ENCODE assay signal across 14 cellular contexts in genomic region chr1:86778510-86779218, GRCh38.
A peak's percentile ranks its signal among the peaks of the same experiment; 100 is the strongest.
DNase-seq lines count a peak whose midpoint lies in the region; ATAC-seq, FAIRE-seq and TF ChIP-seq lines count a peak whose summit lies in the region.
"Had no signal": no experiment of that assay in that cellular context is flagged by ENCODE, and none has a peak within 500 bp of the region (broad histone marks: within the 10 kb centered on the region; RNA-seq: fewer than 3 reads in every experiment).

No MANE protein-coding gene starts in this region.

- H3K4me1 Mint-ChIP-seq in T-helper 17 cell: peaks cover 4% of the 10 kb centered on the region

- no peaks in the 10 kb centered on the region for H3K36me3 Mint-ChIP-seq in T-helper 17 cell (ENCODE audit: low read depth)

- 31% methylated on average over 1 of the region's 2 CpGs for WGBS in A549 (ENCODE audit: missing lambda C conversion rate)

- CTCF ChIA-PET in A549 (lab: Yijun Ruan, JAX): interaction anchor here (0.7 to 0.8 kb wide), 2 partner anchors 55 to 67 kb away, joined by 3 read pairs; no protein-coding TSS in a partner anchor

- no peak for TF ChIP-seq EP300 in A549 (IDR thresholded peaks at IDR 0.05)

- H3K9me3 ChIP-seq in A549 (no peaks in the 10 kb centered on the region), T-helper 17 cell (ENCODE audit: control insufficient read depth, low read length, poor library complexity, severe bottlenecking) (no peaks in the 10 kb centered on the region)

- TF ChIP-seq CTCF in A549 (IDR thresholded peaks at IDR 0.05) (no peak), fibroblast of pulmonary artery (IDR thresholded peaks at IDR 0.05; ENCODE audit: low read length, missing control alignments) (no peak)

- no peak for TF ChIP-seq RAD21 in A549 (conservative IDR thresholded peaks at IDR 0.05 in 1 of 2, IDR thresholded peaks at IDR 0.05 in 1 of 2)

- no peak overlapping the region for H3K27ac Mint-ChIP-seq in T-helper 17 cell

- no peak overlapping the region for H3K4me3 Mint-ChIP-seq in T-helper 17 cell
- H3K4me3 Mint-ChIP-seq: brain had no signal

- DNase-seq in A549 (ENCODE audit: low read depth in 1 of 2, low spot score in 1 of 2) (no peak), HT-29 (ENCODE audit: low spot score) (peak; percentile 28), T1000 (lab: John Stamatoyannopoulos, UW) (peak; percentile 12), fibroblast of pulmonary artery (ENCODE audit: low read depth) (peak; percentile 64), NCI-H526 (lab: John Stamatoyannopoulos, UW) (no peak), T-helper 17 cell (no peak)
- DNase-seq: ACHN; activated CD4-positive, alpha-beta T cell treated with anti-CD3 and anti-CD28 coated beads, Interleukin-2, amount 50 U/mL, for 4 hours; NCI-H1694 treated with DMSO at 0.1 percent for 48 hours had no signal

- TF ChIP-seq POLR2A in A549 (IDR thresholded peaks at IDR 0.05; ENCODE audit: low read length): no peak

- POLR2A ChIA-PET in A549 (lab: Yijun Ruan, JAX): no interaction called here

- peaks cover 49% of the 10 kb centered on the region for H3K4me1 ChIP-seq in A549

- FAIRE-seq in A549 (lab: Jason Lieb, UNC): no peak
- FAIRE-seq: endometrium, TTC549 had no signal

- ATAC-seq in A549: no peak
- no peak for ATAC-seq in HG03097 (IDR thresholded peaks at IDR 0.05; ENCODE audit: low FRiP score, unreplicated experiment)
- ATAC-seq in HG03442 (IDR thresholded peaks at IDR 0.05; ENCODE audit: unreplicated experiment): no peak
- no peak for ATAC-seq in T-helper 17 cell

- H3K4me3 ChIP-seq in A549 (no peak overlapping the region), fibroblast of pulmonary artery (replicated peaks; ENCODE audit: low read depth, low read length) (no peak overlapping the region)

- peak overlapping the region; percentile 75 to 79; a peak in 5 of 6 replicates for H3K27ac ChIP-seq in A549

- H3K27me3 Mint-ChIP-seq in T-helper 17 cell: peaks cover 17% of the 10 kb centered on the region

- H3K4me2 ChIP-seq in A549: peak overlapping the region; percentile 15; the same call in 1 of the 3 replicates

TF ChIP-seq in A549, 52 proteins besides CTCF, POLR2A, EP300 and RAD21:
- TF ChIP-seq FOSL2 (IDR thresholded peaks at IDR 0.05): no peak
- no peak for TF ChIP-seq FOSL2 (CRISPR knock-in tag; IDR thresholded peaks at IDR 0.05)
- no peak for TF ChIP-seq TFCP2L1 (CRISPR knock-in tag; IDR thresholded peaks at IDR 0.05)
- TF ChIP-seq HMGXB4 (CRISPR knock-in tag; IDR thresholded peaks at IDR 0.05; ENCODE audit: borderline replicate concordance): no peak
- TF ChIP-seq BHLHE40 (IDR thresholded peaks at IDR 0.05; ENCODE audit: low read depth, low read length): no peak
- TF ChIP-seq CBX8 (IDR thresholded peaks at IDR 0.05): no peak
- TF ChIP-seq NR3C1 (IDR thresholded peaks at IDR 0.05): no peak
- TF ChIP-seq, protein P1, sequence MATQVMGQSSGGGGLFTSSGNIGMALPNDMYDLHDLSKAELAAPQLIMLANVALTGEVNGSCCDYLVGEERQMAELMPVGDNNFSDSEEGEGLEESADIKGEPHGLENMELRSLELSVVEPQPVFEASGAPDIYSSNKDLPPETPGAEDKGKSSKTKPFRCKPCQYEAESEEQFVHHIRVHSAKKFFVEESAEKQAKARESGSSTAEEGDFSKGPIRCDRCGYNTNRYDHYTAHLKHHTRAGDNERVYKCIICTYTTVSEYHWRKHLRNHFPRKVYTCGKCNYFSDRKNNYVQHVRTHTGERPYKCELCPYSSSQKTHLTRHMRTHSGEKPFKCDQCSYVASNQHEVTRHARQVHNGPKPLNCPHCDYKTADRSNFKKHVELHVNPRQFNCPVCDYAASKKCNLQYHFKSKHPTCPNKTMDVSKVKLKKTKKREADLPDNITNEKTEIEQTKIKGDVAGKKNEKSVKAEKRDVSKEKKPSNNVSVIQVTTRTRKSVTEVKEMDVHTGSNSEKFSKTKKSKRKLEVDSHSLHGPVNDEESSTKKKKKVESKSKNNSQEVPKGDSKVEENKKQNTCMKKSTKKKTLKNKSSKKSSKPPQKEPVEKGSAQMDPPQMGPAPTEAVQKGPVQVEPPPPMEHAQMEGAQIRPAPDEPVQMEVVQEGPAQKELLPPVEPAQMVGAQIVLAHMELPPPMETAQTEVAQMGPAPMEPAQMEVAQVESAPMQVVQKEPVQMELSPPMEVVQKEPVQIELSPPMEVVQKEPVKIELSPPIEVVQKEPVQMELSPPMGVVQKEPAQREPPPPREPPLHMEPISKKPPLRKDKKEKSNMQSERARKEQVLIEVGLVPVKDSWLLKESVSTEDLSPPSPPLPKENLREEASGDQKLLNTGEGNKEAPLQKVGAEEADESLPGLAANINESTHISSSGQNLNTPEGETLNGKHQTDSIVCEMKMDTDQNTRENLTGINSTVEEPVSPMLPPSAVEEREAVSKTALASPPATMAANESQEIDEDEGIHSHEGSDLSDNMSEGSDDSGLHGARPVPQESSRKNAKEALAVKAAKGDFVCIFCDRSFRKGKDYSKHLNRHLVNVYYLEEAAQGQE (IDR thresholded peaks at IDR 0.05): no peak
- no peak for TF ChIP-seq EHMT2 (IDR thresholded peaks at IDR 0.05; ENCODE audit: low read depth)
- TF ChIP-seq JUNB (IDR thresholded peaks at IDR 0.05): no peak
- no peak for TF ChIP-seq KDM1A (IDR thresholded peaks at IDR 0.05; ENCODE audit: low read depth)
- no peak for TF ChIP-seq CHD2 (IDR thresholded peaks at IDR 0.05; ENCODE audit: low read length, partially characterized antibody)
- TF ChIP-seq EHF (CRISPR knock-in tag; IDR thresholded peaks at IDR 0.05): no peak

Comparison
In these comparisons a context has a peak if more than half of its experiments do, and no peak if none do; other contexts are left out.
1. DNase-seq: peak in HT-29 (single experiment), T1000 (single experiment) and fibroblast of pulmonary artery (single experiment); none in A549 (0 of 2), NCI-H526 (0 of 2) and T-helper 17 cell (0 of 3).